Comparison of ENCODE assay signal across 8 cellular contexts in genomic region chr12:100574262-100575074, GRCh38. TPM values are rescaled to one million over a fixed set of nuclear protein-coding genes. Genes with fewer than 3 reads are reported as not detected.
DNase-seq lines count a peak whose midpoint lies in the region; ATAC-seq lines count a peak whose summit lies in the region.

No MANE protein-coding gene starts in this region.

- H3K36me3 ChIP-seq in duodenal mucosa (ENCODE audit: control insufficient read depth in 1 of 2, insufficient read depth in 2 of 2, low read length in 2 of 2) (no peaks in the 10 kb centered on the region), mesenchymal stem cell (ENCODE audit: control insufficient read depth in 1 of 2, insufficient read depth in 2 of 2, low read depth in 1 of 2, low read length in 2 of 2) (no peaks in the 10 kb centered on the region)

- H2BK12ac ChIP-seq in mesenchymal stem cell (ENCODE audit: low read length in 2 of 2): no peak overlapping the region

- 15% methylated on average over 9 of the region's 13 CpGs for WGBS in mesenchymal stem cell

- H3K27ac ChIP-seq in duodenal mucosa (ENCODE audit: low read depth, low read length): no peak overlapping the region
- no peak overlapping the region for H3K27ac ChIP-seq in mesenchymal stem cell (ENCODE audit: low read length, poor library complexity, severe bottlenecking)

- H4K91ac ChIP-seq in mesenchymal stem cell (ENCODE audit: low read length): no peak overlapping the region

- peaks cover 7% of the 10 kb centered on the region for H3K79me1 ChIP-seq in mesenchymal stem cell (replicated peaks; ENCODE audit: low read length, poor library complexity, severe bottlenecking)

- H3K4me2 ChIP-seq in mesenchymal stem cell (ENCODE audit: low read length, poor library complexity, severe bottlenecking): peak overlapping the region; percentile 89

- no peak overlapping the region for H4K8ac ChIP-seq in mesenchymal stem cell (ENCODE audit: low read length)

- no peak overlapping the region for H3K23ac ChIP-seq in mesenchymal stem cell (ENCODE audit: low read length in 2 of 2)

- H3K4me1 ChIP-seq in duodenal mucosa (ENCODE audit: control insufficient read depth in 1 of 2, insufficient read depth in 2 of 2, low read length in 2 of 2) (peaks cover 13 to 14% of the 10 kb centered on the region in 2 donors), mesenchymal stem cell (ENCODE audit: control insufficient read depth, insufficient read depth, low read depth, low read length) (peaks cover 2% of the 10 kb centered on the region)

- no peak overlapping the region for H3K14ac ChIP-seq in mesenchymal stem cell (ENCODE audit: low read length in 2 of 2)

- H3K4ac ChIP-seq in mesenchymal stem cell (ENCODE audit: low read depth in 1 of 2, low read length in 2 of 2): no peak overlapping the region

- H3K27me3 ChIP-seq in duodenal mucosa (ENCODE audit: control insufficient read depth in 1 of 2, insufficient read depth in 2 of 2, low read length in 2 of 2) (peaks cover 0 to 4% of the 10 kb centered on the region in 2 donors), mesenchymal stem cell (ENCODE audit: control insufficient read depth in 1 of 2, insufficient read depth in 1 of 2, low read length in 2 of 2) (no peaks in the 10 kb centered on the region)

- DNase-seq in AG20443 (ENCODE audit: low spot score): peak; percentile 31
- DNase-seq in NCI-H82 (lab: John Stamatoyannopoulos, UW): peak; percentile 48
- peak; percentile 37 for DNase-seq in mesenchymal stem cell
- DNase-seq in NK-92 treated with Interleukin-12 subunit alpha and Interleukin-12 subunit beta, amount 100 ng/mL, for 24 hours (lab: John Stamatoyannopoulos, UW): no peak
- DNase-seq in A172 (ENCODE audit: low spot score): no peak

- no peak overlapping the region for H2AK5ac ChIP-seq in mesenchymal stem cell (ENCODE audit: low read length, severe bottlenecking)

- no peak overlapping the region for H2BK15ac ChIP-seq in mesenchymal stem cell (ENCODE audit: low read depth, poor library complexity, severe bottlenecking)

- no peaks in the 10 kb centered on the region for H3K9me3 ChIP-seq in duodenal mucosa (ENCODE audit: control insufficient read depth in 1 of 2, low read length in 2 of 2)
- no peaks in the 10 kb centered on the region for H3K9me3 ChIP-seq in mesenchymal stem cell (ENCODE audit: control insufficient read depth, low read length)

- H3K4me3 ChIP-seq in duodenal mucosa (ENCODE audit: low read depth in 1 of 2, low read length in 2 of 2) (peak overlapping the region; percentile 87 to 93), mesenchymal stem cell (ENCODE audit: insufficient read depth in 1 of 2, low read depth in 1 of 2, low read length in 2 of 2) (peak overlapping the region; percentile 83 to 95)

- ATAC-seq in GM19035 (IDR thresholded peaks at IDR 0.05; ENCODE audit: unreplicated experiment): peak; percentile 3
- ATAC-seq in HG03521 (IDR thresholded peaks at IDR 0.05; ENCODE audit: unreplicated experiment): no peak

- H2BK5ac ChIP-seq in mesenchymal stem cell (ENCODE audit: low read depth, low read length, poor library complexity, severe bottlenecking): no peak overlapping the region

- peak overlapping the region; percentile 30 for H2AFZ ChIP-seq in mesenchymal stem cell (ENCODE audit: low read depth, low read length)

- peak overlapping the region; percentile 78 to 85 for H3K9ac ChIP-seq in duodenal mucosa (ENCODE audit: low read depth in 1 of 2, low read length in 2 of 2)
- H3K9ac ChIP-seq in mesenchymal stem cell (ENCODE audit: low read length): peak overlapping the region; percentile 88

- H2BK120ac ChIP-seq in mesenchymal stem cell (ENCODE audit: low read depth, low read length): no peak overlapping the region

- H3K18ac ChIP-seq in mesenchymal stem cell (ENCODE audit: low read depth in 1 of 2, low read length in 2 of 2): no peak overlapping the region

RNA-seq across cellular contexts. Expression of gene GAS2L3, which starts 1.0 kb away (rescaled TPM):
- 11.0 TPM for polyA plus RNA-seq in mesenchymal stem cell (2013, experiment 1 of 2)
- polyA plus RNA-seq in mesenchymal stem cell (2013, experiment 2 of 2): 10.1 TPM
- 25.4 and 33.0 TPM in 2 replicates for total RNA-seq in A172 (2014; rRNA removed; shearing (Covaris generic))

Comparison
In these comparisons a context has a peak if more than half of its experiments do, and no peak if none do; other contexts are left out.
1. DNase-seq: peak in AG20443 (single experiment), NCI-H82 (single experiment) and mesenchymal stem cell (single experiment); none in NK-92 treated with Interleukin-12 subunit alpha and Interleukin-12 subunit beta, amount 100 ng/mL, for 24 hours (single experiment) and A172 (single experiment).